Comparison of ENCODE assay signal across 8 cellular contexts in genomic region chr17:75878174-75878998, GRCh38. TPM values are rescaled to one million over a fixed set of nuclear protein-coding genes. Genes with fewer than 3 reads are reported as not detected.
A peak's percentile ranks its signal among the peaks of the same experiment; 100 is the strongest.
DNase-seq lines count a peak whose midpoint lies in the region; ATAC-seq and TF ChIP-seq lines count a peak whose summit lies in the region.

Gene TRIM47, minus strand, starts transcription at chr17:75878581. Its CDS starts 33 bp downstream, at chr17:75878548.

- no peak for DNase-seq in CD14-positive monocyte (ENCODE audit: low spot score)
- peak; percentile 69 for DNase-seq in H9
- DNase-seq in RWPE2 (ENCODE audit: low spot score) = peak; percentile 74
- DNase-seq in lower leg skin (ENCODE audit: low spot score in 2 of 2) = peak in 1 of 2 donors; percentile 94
- peak; percentile 68 for DNase-seq in stomach

- no peak within 1 kb of the TSS for H2BK5ac ChIP-seq in H9 (ENCODE audit: insufficient read length, low read length)

- H3K27me3 ChIP-seq in H9 (ENCODE audit: insufficient read depth, low read length) = peaks cover 3% of the 10 kb centered on the region; the same call in 1 of the 2 replicates
- H3K27me3 ChIP-seq in RWPE2 (ENCODE audit: insufficient read depth, poor library complexity, severe bottlenecking) = no peaks in the 10 kb centered on the region
- H3K27me3 ChIP-seq in duodenal mucosa (ENCODE audit: control insufficient read depth in 1 of 2, insufficient read depth in 2 of 2, low read length in 2 of 2) = no peaks in the 10 kb centered on the region
- peaks cover 0 to 14% (median 0%) of the 10 kb centered on the region in 3 donors for H3K27me3 ChIP-seq in stomach

- H3K14ac ChIP-seq in H9 (ENCODE audit: insufficient read depth, low read length) = peak within 1 kb of the TSS; percentile 43; the same call in 1 of the 2 replicates

- no peaks in the 10 kb centered on the region for H3K79me1 ChIP-seq in H9 (ENCODE audit: insufficient read depth, low read depth, low read length, poor library complexity, severe bottlenecking)

- no peak within 1 kb of the TSS for H2BK20ac ChIP-seq in H9 (ENCODE audit: low read depth, low read length, poor library complexity, severe bottlenecking)

- H3K9ac ChIP-seq in H9 (ENCODE audit: extremely low read depth, insufficient read length, low read length) (no peak within 1 kb of the TSS), duodenal mucosa (ENCODE audit: low read depth in 1 of 2, low read length in 2 of 2) (peak within 1 kb of the TSS; percentile 62 to 85)

- H3K36me3 ChIP-seq in RWPE2 (ENCODE audit: low read depth) = peaks cover 18% of the 10 kb centered on the region
- peaks cover 0 to 13% of the 10 kb centered on the region in 2 donors for H3K36me3 ChIP-seq in duodenal mucosa (ENCODE audit: control insufficient read depth in 1 of 2, insufficient read depth in 2 of 2, low read length in 2 of 2)
- peaks cover 8 to 23% (median 18%) of the 10 kb centered on the region in 4 donors for H3K36me3 ChIP-seq in stomach

- H3K23ac ChIP-seq in H9 (ENCODE audit: insufficient read length, low read depth, low read length) = no peak within 1 kb of the TSS

- no peak within 1 kb of the TSS for H2AK5ac ChIP-seq in H9 (ENCODE audit: insufficient read length, low read length)

- peaks cover 0 to 14% (median 4%) of the 10 kb centered on the region in 7 donors for H3K9me3 Mint-ChIP-seq in CD14-positive monocyte
- H3K9me3 Mint-ChIP-seq in H9 = no peaks in the 10 kb centered on the region; a peak in 1 of 5 replicates

- H3K27me3 Mint-ChIP-seq in CD14-positive monocyte (ENCODE audit: low read depth in 3 of 3) (peaks cover 55 to 73% (median 55%) of the 10 kb centered on the region in 3 donors), H9 (ENCODE audit: low read depth) (peaks cover 49% of the 10 kb centered on the region)

- ATAC-seq in RWPE2 (ENCODE audit: low read depth) = peak; percentile 35
- ATAC-seq in GM19023 (IDR thresholded peaks at IDR 0.05; ENCODE audit: unreplicated experiment) = no peak
- no peak for ATAC-seq in HG02678 (IDR thresholded peaks at IDR 0.05; ENCODE audit: unreplicated experiment)

- no peaks in the 10 kb centered on the region for H4K20me1 ChIP-seq in H9 (ENCODE audit: control insufficient read depth, insufficient read depth, insufficient read length)

- no CpG with 5 or more reads among the region's 87 CpGs for WGBS in H9 (ENCODE audit: extremely low coverage, insufficient read length, low lambda C conversion rate)
- 1 to 4% methylated on average over 19 to 38 of the region's 87 CpGs for WGBS in lower leg skin, 2 donors
- WGBS in stomach, 5 donors = 0 to 5% (median 1%) methylated on average over 9 to 87 of the region's 87 CpGs

- TF ChIP-seq CTCF in CD14-positive monocyte (IDR thresholded peaks at IDR 0.05) (peak; percentile 54), H9 (conservative IDR thresholded peaks at IDR 0.05) (peak; percentile 6; the same call in 1 of the 3 replicates), RWPE2 (IDR thresholded peaks at IDR 0.05; ENCODE audit: poor library complexity, severe bottlenecking) (peak; percentile 6), lower leg skin (IDR thresholded peaks at IDR 0.05) (no peak), stomach (IDR thresholded peaks at IDR 0.05) (no peak)

- H3K27ac ChIP-seq in H9 (ENCODE audit: insufficient read length, low read depth, low read length) (no peak within 1 kb of the TSS), RWPE2 (ENCODE audit: poor library complexity, severe bottlenecking) (peak within 1 kb of the TSS; percentile 96), duodenal mucosa (ENCODE audit: low read depth, low read length) (peak within 1 kb of the TSS; percentile 93), stomach (peak within 1 kb of the TSS; percentile 91 to 96 (median 93))

- peaks cover 28% of the 10 kb centered on the region for H3K4me1 Mint-ChIP-seq in CD14-positive monocyte
- peaks cover 17 to 18% of the 10 kb centered on the region in 2 experiments for H3K4me1 Mint-ChIP-seq in H9

- H3K4me3 Mint-ChIP-seq in CD14-positive monocyte (peak within 1 kb of the TSS; percentile 73 to 95), H9 (peak within 1 kb of the TSS; percentile 64 to 82)

- H4K91ac ChIP-seq in H9 (ENCODE audit: insufficient read length, low read depth, low read length) = no peak within 1 kb of the TSS

- H3K56ac ChIP-seq in H9 (ENCODE audit: insufficient read length, low read depth, low read length) = no peak within 1 kb of the TSS

- peaks cover 8% of the 10 kb centered on the region for H3K23me2 ChIP-seq in H9 (ENCODE audit: insufficient read length, low read depth, low read length, poor library complexity, severe bottlenecking)

- H4K5ac ChIP-seq in H9 (ENCODE audit: insufficient read length, low read depth, low read length) = no peak within 1 kb of the TSS

- peaks cover 3% of the 10 kb centered on the region; the same call in 1 of the 2 replicates for H3K4me1 ChIP-seq in H9 (ENCODE audit: insufficient read depth, low read length)
- peaks cover 18% of the 10 kb centered on the region for H3K4me1 ChIP-seq in RWPE2 (ENCODE audit: insufficient read depth, poor library complexity, severe bottlenecking)
- H3K4me1 ChIP-seq in duodenal mucosa (ENCODE audit: control insufficient read depth in 1 of 2, insufficient read depth in 2 of 2, low read length in 2 of 2) = peaks cover 20 to 35% of the 10 kb centered on the region in 2 donors
- H3K4me1 ChIP-seq in stomach = peaks cover 34 to 60% (median 54%) of the 10 kb centered on the region in 4 donors

- intact Hi-C loops in CD14-positive monocyte (cut with micrococcal nuclease) = no loop called here
- intact Hi-C loops in lower leg skin (cut with DNase I; ENCODE audit: low total_unique reads) = no loop called here
- intact Hi-C loops in stomach (cut with DNase I; ENCODE audit: low total_unique reads) = no loop called here

- no peak for TF ChIP-seq EP300 in stomach (IDR thresholded peaks at IDR 0.05)

- H3K4me2 ChIP-seq in H9 (ENCODE audit: insufficient read depth, insufficient read length, low read length) = peak within 1 kb of the TSS; percentile 61

- H3K36me3 Mint-ChIP-seq in CD14-positive monocyte (peaks cover 2 to 6% of the 10 kb centered on the region in 2 donors), H9 (ENCODE audit: insufficient read depth in 1 of 3, low read depth in 3 of 3) (no peaks in the 10 kb centered on the region; a peak in 2 of 7 replicates)

- H3K4ac ChIP-seq in H9 (ENCODE audit: low read depth, low read length) = no peak within 1 kb of the TSS

- no peak within 1 kb of the TSS for H2AFZ ChIP-seq in H9 (ENCODE audit: low read length)

- H2BK12ac ChIP-seq in H9 (ENCODE audit: insufficient read length, low read depth, low read length) = no peak within 1 kb of the TSS

- TF ChIP-seq POLR2A in lower leg skin (IDR thresholded peaks at IDR 0.05) = peak in 1 of 2 donors; percentile 59
- TF ChIP-seq POLR2A in stomach (IDR thresholded peaks at IDR 0.05) = no peak

- no peaks in the 10 kb centered on the region for H3K9me3 ChIP-seq in H9 (ENCODE audit: control insufficient read depth, low read depth, low read length)
- no peaks in the 10 kb centered on the region for H3K9me3 ChIP-seq in RWPE2 (ENCODE audit: severe bottlenecking)
- no peaks in the 10 kb centered on the region for H3K9me3 ChIP-seq in duodenal mucosa (ENCODE audit: control insufficient read depth in 1 of 2, low read length in 2 of 2)
- H3K9me3 ChIP-seq in stomach = no peaks in the 10 kb centered on the region

- H3K79me2 ChIP-seq in H9 (ENCODE audit: insufficient read depth, low read length) = no peaks in the 10 kb centered on the region

- H3K4me3 ChIP-seq in RWPE2 (ENCODE audit: severe bottlenecking) (peak within 1 kb of the TSS; percentile 49), duodenal mucosa (ENCODE audit: low read depth in 1 of 2, low read length in 2 of 2) (peak within 1 kb of the TSS; percentile 75 to 77), lower leg skin (ENCODE audit: low read depth, poor library complexity, severe bottlenecking) (peak within 1 kb of the TSS; percentile 81), stomach (peak within 1 kb of the TSS; percentile 59 to 71 (median 70))

- H3T11ph ChIP-seq in H9 (ENCODE audit: low read length) = no peak within 1 kb of the TSS

- no peak within 1 kb of the TSS for H2BK15ac ChIP-seq in H9 (ENCODE audit: low read depth, low read length)

- no peak within 1 kb of the TSS for H4K8ac ChIP-seq in H9 (replicated peaks; ENCODE audit: insufficient read length, low read depth, low read length)

- no peak within 1 kb of the TSS for H3K18ac ChIP-seq in H9 (ENCODE audit: insufficient read length, low read depth, low read length)

- H3K27ac Mint-ChIP-seq in CD14-positive monocyte (peak within 1 kb of the TSS in 2 of 7 donors; percentile 46 to 60), H9 (no peak within 1 kb of the TSS; a peak in 1 of 7 replicates)

- no peak within 1 kb of the TSS for H2BK120ac ChIP-seq in H9 (ENCODE audit: low read depth, low read length, poor library complexity, severe bottlenecking)

RNA-seq across cellular contexts. Expression of gene TRIM47, which starts in this region (rescaled TPM):
- polyA plus RNA-seq in CD14-positive monocyte = not detected
- 5.5 and 6.9 TPM in 2 replicates for total RNA-seq in H9 (2021)
- total RNA-seq in lower leg skin = 10 to 100 TPM; 33.2 to 62.5 (median 41.5) TPM
- 10 to 100 TPM in 4 of 5 donors, 1 to 10 TPM in 1; 3.5 to 40.4 (median 11.9) TPM for total RNA-seq in stomach
- 10 to 100 TPM; 24.2 to 34.7 (median 28.4) TPM for polyA plus RNA-seq in stomach

Comparison
In these comparisons a context has a peak if more than half of its experiments do, and no peak if none do; other contexts are left out.
1. RNA of gene TRIM47 (polyA plus RNA-seq): 24.2 to 34.7 TPM in stomach; not detected in CD14-positive monocyte; every median in the first group is over 10 times any median in the second.
2. CTCF ChIP-seq: peak in CD14-positive monocyte (single experiment), H9 (single experiment) and RWPE2 (single experiment); none in lower leg skin (0 of 3) and stomach (0 of 7).
3. Peak in every context shown above with its lines, with median percentiles within 50 percentile points of each other: H3K4me3 ChIP-seq.